Comparison of ENCODE assay signal across 1 cellular context in genomic region chr16:68310441-68311315, GRCh38.
TF ChIP-seq lines count a peak whose summit lies in the region.

TSS of gene PRMT7 (plus strand) at chr16:68311019. CDS start at chr16:68315980, 4,961 bp downstream.
TSS of gene SLC7A6OS (minus strand) at chr16:68310946. CDS start at chr16:68310926, 20 bp downstream.

TF ChIP-seq in HepG2, 621 proteins besides CTCF, POLR2A, EP300 and RAD21 (continues in another document):
- peak; percentile 99 for TF ChIP-seq ZBTB20 (CRISPR knock-in tag; IDR thresholded peaks at IDR 0.05; ENCODE audit: borderline replicate concordance, low read depth)
- TF ChIP-seq ZNF274 (CRISPR knock-in tag; IDR thresholded peaks at IDR 0.05) = peak; percentile 100
- TF ChIP-seq LCORL (IDR thresholded peaks at IDR 0.05) = no peak
- TF ChIP-seq LCORL (CRISPR knock-in tag; IDR thresholded peaks at IDR 0.05) = peak; percentile 93
- TF ChIP-seq ZNF788 (CRISPR knock-in tag; IDR thresholded peaks at IDR 0.05; ENCODE audit: borderline replicate concordance) = peak; percentile 99
- TF ChIP-seq ZSCAN12 (CRISPR knock-in tag; IDR thresholded peaks at IDR 0.05) = peak; percentile 99
- peak; percentile 89 for TF ChIP-seq FOXP4 (CRISPR knock-in tag; IDR thresholded peaks at IDR 0.05)
- TF ChIP-seq ZNF790 (CRISPR knock-in tag; IDR thresholded peaks at IDR 0.05; ENCODE audit: borderline replicate concordance) = peak; percentile 99; the same call in 1 of the 2 replicates
- TF ChIP-seq TRIM22 (IDR thresholded peaks at IDR 0.05) = no peak
- peak; percentile 98 for TF ChIP-seq ZNF367 (CRISPR knock-in tag; IDR thresholded peaks at IDR 0.05; ENCODE audit: borderline replicate concordance)
- peak; percentile 99 for TF ChIP-seq CREB3 (CRISPR knock-in tag; IDR thresholded peaks at IDR 0.05)
- peak; percentile 100 for TF ChIP-seq ZNF891 (CRISPR knock-in tag; IDR thresholded peaks at IDR 0.05)
- peak; percentile 100 for TF ChIP-seq ZNF337 (CRISPR knock-in tag; IDR thresholded peaks at IDR 0.05; ENCODE audit: borderline replicate concordance, low read depth)
- peak; percentile 93; the same call in 1 of the 2 replicates for TF ChIP-seq ZNF576 (CRISPR knock-in tag; IDR thresholded peaks at IDR 0.05)
- peak; percentile 95 to 99 for TF ChIP-seq HMGXB4 (CRISPR knock-in tag; IDR thresholded peaks at IDR 0.05; ENCODE audit: borderline replicate concordance in 1 of 2, low read depth in 1 of 2)
- peak; percentile 63; the same call in 1 of the 2 replicates for TF ChIP-seq ZNF3 (CRISPR knock-in tag; IDR thresholded peaks at IDR 0.05)
- TF ChIP-seq FOXA1 (IDR thresholded peaks at IDR 0.05) = no peak
- TF ChIP-seq FOXA1 (CRISPR knock-in tag; IDR thresholded peaks at IDR 0.05) = peak; percentile 23
- TF ChIP-seq DR1 (CRISPR knock-in tag; IDR thresholded peaks at IDR 0.05) = peak; percentile 99
- TF ChIP-seq ZBTB8A (CRISPR knock-in tag; IDR thresholded peaks at IDR 0.05; ENCODE audit: borderline replicate concordance, low read depth) = no peak; the same call in 1 of the 2 replicates
- TF ChIP-seq ZNF468 (CRISPR knock-in tag; IDR thresholded peaks at IDR 0.05) = 0 out of 2 replicates have a peak, but pooled peaks have one; percentile 44
- no peak for TF ChIP-seq CBX2 (IDR thresholded peaks at IDR 0.05; ENCODE audit: low read depth, low read length)
- peak; percentile 82; the same call in 1 of the 2 replicates for TF ChIP-seq CBX2 (CRISPR knock-in tag; IDR thresholded peaks at IDR 0.05; ENCODE audit: low read depth)
- TF ChIP-seq ATF7-NPFF (CRISPR knock-in tag; IDR thresholded peaks at IDR 0.05; ENCODE audit: low read depth) = peak; percentile 100
- TF ChIP-seq MEIS2 (CRISPR knock-in tag; IDR thresholded peaks at IDR 0.05) = peak; percentile 99
- TF ChIP-seq RFX1 (IDR thresholded peaks at IDR 0.05) = no peak
- TF ChIP-seq HCFC1 (IDR thresholded peaks at IDR 0.05; ENCODE audit: low read depth, low read length) = peak; percentile 65
- no peak for TF ChIP-seq MAFK (conservative IDR thresholded peaks at IDR 0.05 in 1 of 2, IDR thresholded peaks at IDR 0.05 in 1 of 2; ENCODE audit: low read length in 2 of 2)
- TF ChIP-seq REST (IDR thresholded peaks at IDR 0.05; ENCODE audit: borderline replicate concordance in 1 of 2, low read depth in 1 of 2, low read length in 2 of 2) = peak in 1 of 2 experiments; percentile 71; a peak in 1 of 4 replicates
- TF ChIP-seq RFXANK (CRISPR knock-in tag; IDR thresholded peaks at IDR 0.05) = peak; percentile 88; the same call in 1 of the 2 replicates
- TF ChIP-seq KDM4B (CRISPR knock-in tag; IDR thresholded peaks at IDR 0.05) = peak; percentile 95
- TF ChIP-seq ZKSCAN5 (CRISPR knock-in tag; IDR thresholded peaks at IDR 0.05) = peak; percentile 81
- TF ChIP-seq KMT2B (CRISPR knock-in tag; IDR thresholded peaks at IDR 0.05) = peak; percentile 99
- peak; percentile 87 for TF ChIP-seq ARID5B (CRISPR knock-in tag; IDR thresholded peaks at IDR 0.05)
- peak; percentile 76; the same call in 1 of the 2 replicates for TF ChIP-seq ZNF713 (CRISPR knock-in tag; IDR thresholded peaks at IDR 0.05)
- peak; percentile 99 for TF ChIP-seq KDM3A (CRISPR knock-in tag; IDR thresholded peaks at IDR 0.05; ENCODE audit: low read depth)
- peak; percentile 99 for TF ChIP-seq SATB2 (CRISPR knock-in tag; IDR thresholded peaks at IDR 0.05)
- peak; percentile 100 for TF ChIP-seq ZNF225 (CRISPR knock-in tag; IDR thresholded peaks at IDR 0.05)
- no peak for TF ChIP-seq CBX1 (IDR thresholded peaks at IDR 0.05; ENCODE audit: low read depth)
- TF ChIP-seq ZNF326 (CRISPR knock-in tag; IDR thresholded peaks at IDR 0.05; ENCODE audit: borderline replicate concordance) = no peak
- TF ChIP-seq ISX (CRISPR knock-in tag; conservative IDR thresholded peaks at IDR 0.05) = peak; percentile 99
- TF ChIP-seq CBFB (CRISPR knock-in tag; IDR thresholded peaks at IDR 0.05) = peak; percentile 94
- no peak for TF ChIP-seq SMARCE1 (IDR thresholded peaks at IDR 0.05; ENCODE audit: borderline replicate concordance)
- TF ChIP-seq MTA3 (CRISPR knock-in tag; IDR thresholded peaks at IDR 0.05) = no peak
- peak; percentile 99 for TF ChIP-seq ASH2L (IDR thresholded peaks at IDR 0.05; ENCODE audit: insufficient read length, low read depth, low read length)
- TF ChIP-seq ZNF546 (CRISPR knock-in tag; conservative IDR thresholded peaks at IDR 0.05) = peak; percentile 100
- peak; percentile 94 for TF ChIP-seq SP140L (CRISPR knock-in tag; IDR thresholded peaks at IDR 0.05; ENCODE audit: borderline replicate concordance)
- peak; percentile 97 for TF ChIP-seq ZBTB26 (CRISPR knock-in tag; IDR thresholded peaks at IDR 0.05; ENCODE audit: borderline replicate concordance)
- peak; percentile 93 for TF ChIP-seq NCOA1 (CRISPR knock-in tag; IDR thresholded peaks at IDR 0.05)
- peak; percentile 93 for TF ChIP-seq JUN (CRISPR knock-in tag; IDR thresholded peaks at IDR 0.05)
- TF ChIP-seq ZFYVE20 (CRISPR knock-in tag; IDR thresholded peaks at IDR 0.05; ENCODE audit: borderline replicate concordance, low read depth) = peak; percentile 80; the same call in 1 of the 2 replicates
- TF ChIP-seq NR2F6 (IDR thresholded peaks at IDR 0.05) = no peak; the same call in 1 of the 2 replicates
- TF ChIP-seq NR2F6 (CRISPR knock-in tag; IDR thresholded peaks at IDR 0.05) = 0 out of 2 replicates have a peak, but pooled peaks have one; percentile 77
- TF ChIP-seq ESRRA (CRISPR knock-in tag; IDR thresholded peaks at IDR 0.05; ENCODE audit: low read depth) = peak; percentile 91
- TF ChIP-seq ZNF317 (CRISPR knock-in tag; IDR thresholded peaks at IDR 0.05) = peak; percentile 95
